In the genomic region with DNA sequence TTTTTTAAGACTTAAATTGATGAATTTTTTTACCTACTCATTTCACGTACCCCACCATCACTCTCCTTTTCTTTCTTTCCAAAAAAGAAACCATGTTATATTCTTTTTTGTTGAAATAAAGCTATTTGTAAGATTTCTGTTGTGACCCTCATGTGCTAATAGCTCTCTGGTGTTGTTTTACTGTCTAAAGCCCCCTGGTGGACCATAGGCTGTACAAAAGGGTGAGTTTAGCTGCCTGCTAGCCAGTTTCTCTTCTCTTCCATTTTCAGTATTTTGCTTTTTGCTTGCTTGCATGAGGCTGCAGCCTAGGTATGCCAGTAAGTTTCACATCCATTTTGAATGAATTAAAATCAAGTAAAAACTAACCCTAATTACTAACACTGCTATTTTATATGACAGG, we compare ENCODE assay signal across 13 cellular contexts. TPM values are rescaled to one million over a fixed set of nuclear protein-coding genes. Genes with fewer than 3 reads are reported as not detected.
DNase-seq lines count a peak whose midpoint lies in the region; ATAC-seq, FAIRE-seq and TF ChIP-seq lines count a peak whose summit lies in the region.
"Had no signal": no experiment of that assay in that cellular context is flagged by ENCODE, and none has a peak within 500 bp of the region (broad histone marks: within the 10 kb centered on the region; RNA-seq: fewer than 3 reads in every experiment).

No MANE protein-coding gene starts in this region.

- no peak overlapping the region for H3K4me2 ChIP-seq in A549

- in situ Hi-C loops in Panc1 (cut with HindIII; ENCODE audit: low pct_unique_long_range_greater_than_20kb, low sequenced_read_pairs): no loop called here
- in situ Hi-C loops in transverse colon (cut with MboI; ENCODE audit: low pct_ligation_motif_present in 1 of 4, low pct_unique_long_range_greater_than_20kb in 1 of 4, low sequenced_read_pairs in 3 of 4): no loop called here

- CTCF ChIA-PET in A549 (lab: Yijun Ruan, JAX): interaction anchor here (0.8 to 11.5 kb wide), 6 partner anchors 10 to 88 kb away, joined by 3 to 410 read pairs (median 23); no protein-coding TSS in a partner anchor
- CTCF ChIA-PET in Panc1 (lab: Charles Lee): interaction anchor here (0.6 to 5.3 kb wide), 3 partner anchors 35 to 88 kb away, joined by 3 to 135 read pairs (median 13); no protein-coding TSS in a partner anchor

- H3K36me3 ChIP-seq in Panc1 (ENCODE audit: control insufficient read depth, insufficient read depth, low read length) (no peaks in the 10 kb centered on the region), transverse colon (no peaks in the 10 kb centered on the region)
- H3K36me3 ChIP-seq: esophagus squamous epithelium had no signal

- no peaks in the 10 kb centered on the region for H3K27me3 ChIP-seq in Panc1 (ENCODE audit: control insufficient read depth, insufficient read depth, low read length)
- H3K27me3 ChIP-seq in transverse colon: no peaks in the 10 kb centered on the region
- H3K27me3 ChIP-seq: esophagus squamous epithelium had no signal

- TF ChIP-seq CTCF in A549 (IDR thresholded peaks at IDR 0.05) (no peak), GM12872 (IDR thresholded peaks at IDR 0.05; ENCODE audit: insufficient read depth, low read depth, low read length) (peak; percentile 39; the same call in 2 of the 3 replicates), Panc1 (IDR thresholded peaks at IDR 0.05) (peak; percentile 45), epithelial cell of esophagus (IDR thresholded peaks at IDR 0.05; ENCODE audit: insufficient read depth, low read depth, low read length, missing control alignments) (peak; percentile 13), transverse colon (IDR thresholded peaks at IDR 0.05) (no peak)

- BruUV-seq in Panc1 (replicated peaks; lab: Mats Ljungman, UMichigan): no TSS peak

- TF ChIP-seq EP300 in A549 (IDR thresholded peaks at IDR 0.05) (no peak), transverse colon (IDR thresholded peaks at IDR 0.05; ENCODE audit: low read depth) (no peak)

- peak in 1 of 2 experiments; percentile 19; a peak in 1 of 5 replicates for TF ChIP-seq RAD21 in A549 (conservative IDR thresholded peaks at IDR 0.05 in 1 of 2, IDR thresholded peaks at IDR 0.05 in 1 of 2)

- ATAC-seq in A549 (peak; percentile 56 to 82; a peak in 3 of 6 replicates), Panc1 (peak; percentile 70; the same call in 1 of the 2 replicates), left lobe of liver (no peak), GM18502 (IDR thresholded peaks at IDR 0.05; ENCODE audit: poor library complexity, unreplicated experiment) (no peak), esophagus mucosa (no peak)
- ATAC-seq: natural killer cell treated with Interleukin-12 subunit alpha and Interleukin-12 subunit beta and Interleukin-15 and Interleukin-18, amount 100 ng/mL, for 72 hours had no signal

- peak in 1 of 2 experiments; percentile 17 for DNase-seq in A549 (ENCODE audit: low read depth in 1 of 2, low spot score in 1 of 2)
- DNase-seq in Panc1 (ENCODE audit: low read depth, low spot score): no peak
- no peak for DNase-seq in epithelial cell of esophagus (ENCODE audit: low read depth)
- DNase-seq in left lobe of liver (ENCODE audit: low spot score): no peak
- DNase-seq in transverse colon: no peak
- DNase-seq: activated effector memory CD4-positive, alpha-beta T cell treated with Interleukin-2 at 50 U/mL for 16 hours; esophagus squamous epithelium; NCI-H2081 treated with DMSO at 0.1 percent for 48 hours; T-helper 9 cell had no signal

- no peak for FAIRE-seq in A549 (lab: Jason Lieb, UNC)

- H3K4me1 ChIP-seq in A549: no peaks in the 10 kb centered on the region
- H3K4me1 ChIP-seq in Panc1 (ENCODE audit: control insufficient read depth, insufficient read depth, low read length): peaks cover 3% of the 10 kb centered on the region; the same call in 1 of the 2 replicates
- H3K4me1 ChIP-seq in transverse colon: peaks cover 0 to 11% (median 3%) of the 10 kb centered on the region in 4 donors

- 78% methylated on average over 1 of the region's 1 CpG for WGBS in A549 (ENCODE audit: missing lambda C conversion rate)
- WGBS in transverse colon (ENCODE audit: low coverage in 1 of 2), 2 donors: 62 to 96% methylated on average over 1 of the region's 1 CpG

- H3K9me3 ChIP-seq in A549: no peaks in the 10 kb centered on the region
- H3K9me3 ChIP-seq in Panc1 (ENCODE audit: control insufficient read depth, insufficient read depth, low read depth, low read length): no peaks in the 10 kb centered on the region
- no peaks in the 10 kb centered on the region for H3K9me3 ChIP-seq in transverse colon
- H3K9me3 ChIP-seq: esophagus squamous epithelium had no signal

- POLR2A ChIA-PET in A549 (lab: Yijun Ruan, JAX): no interaction called here
- POLR2A ChIA-PET in Panc1 (lab: Charles Lee): interaction anchor here (0.7 kb wide), 1 partner anchor 92 kb away, joined by 7 read pairs; no protein-coding TSS in a partner anchor

- H3K27ac ChIP-seq in A549 (no peak overlapping the region), Panc1 (ENCODE audit: low read length) (no peak overlapping the region), transverse colon (no peak overlapping the region)
- H3K27ac ChIP-seq: esophagus squamous epithelium had no signal

- H3K4me3 ChIP-seq in A549 (no peak overlapping the region), Panc1 (ENCODE audit: low read depth in 2 of 2, low read length in 2 of 2) (no peak overlapping the region), epithelial cell of esophagus (ENCODE audit: low read length) (no peak overlapping the region), transverse colon (no peak overlapping the region)
- H3K4me3 ChIP-seq: esophagus squamous epithelium had no signal

- intact Hi-C loops in Panc1 (cut with micrococcal nuclease; ENCODE audit: unreplicated experiment): no loop called here
- intact Hi-C loops in transverse colon (cut with DNase I; ENCODE audit: low total_unique reads): no loop called here

- TF ChIP-seq POLR2A in A549 (IDR thresholded peaks at IDR 0.05; ENCODE audit: low read length): no peak
- no peak for TF ChIP-seq POLR2A in transverse colon (IDR thresholded peaks at IDR 0.05)

TF ChIP-seq in A549, 52 proteins besides CTCF, POLR2A, EP300 and RAD21:
- no peak for TF ChIP-seq MYC (IDR thresholded peaks at IDR 0.05; ENCODE audit: borderline replicate concordance, low read length)
- TF ChIP-seq FOXS1 (CRISPR knock-in tag; IDR thresholded peaks at IDR 0.05): no peak
- no peak for TF ChIP-seq CEBPB (IDR thresholded peaks at IDR 0.05)
- TF ChIP-seq NFE2L2 (conservative IDR thresholded peaks at IDR 0.05; ENCODE audit: low read length): no peak
- no peak for TF ChIP-seq CHD4 (IDR thresholded peaks at IDR 0.05; ENCODE audit: borderline replicate concordance)
- TF ChIP-seq ZSCAN20 (CRISPR knock-in tag; IDR thresholded peaks at IDR 0.05): no peak
- TF ChIP-seq SMC3 (IDR thresholded peaks at IDR 0.05): 0 out of 3 replicates have a peak, but pooled peaks have one; percentile 15
- no peak for TF ChIP-seq RARB (CRISPR knock-in tag; IDR thresholded peaks at IDR 0.05)
TF ChIP-seq in A549: peak in this region for 1.

RNA-seq across cellular contexts. Expression of a gene that starts 15.6 kb away (rescaled TPM):
- polyA plus RNA-seq in A549 (2011; rRNA removed): 79.3 and 85.7 TPM in 2 replicates
- polyA plus RNA-seq in A549 (2012; cell fraction: cytosol; rRNA removed): 36.7 and 43.1 TPM in 2 replicates
- polyA plus RNA-seq in A549 (2012; cell fraction: nucleus; rRNA removed): 9.7 and 17.7 TPM in 2 replicates
- 63.6 to 66.9 TPM (median 65.1 TPM) in 3 replicates for polyA plus RNA-seq in A549 (2017; fragmentation: RNase III; extraction: RNeasy Plus Mini Kit Qiagen cat#74134 plus additional on column Dnase treatment)
- polyA minus RNA-seq in A549 (2011; rRNA and poly(A)+ RNA removed): 29.8 and 32.9 TPM in 2 replicates
- 106 TPM for total RNA-seq in Panc1 (2021; ENCODE audit: unreplicated experiment)
- 59.8 TPM for polyA plus RNA-seq in Panc1 (2012; ENCODE audit: insufficient read length)
- 31.8 TPM for total RNA-seq in left lobe of liver
- 10 to 100 TPM; 81.1 to 91.8 (median 85.5) TPM for total RNA-seq in transverse colon
- total RNA-seq in esophagus mucosa: 76.0 TPM

RNA-seq across cellular contexts. Expression of a gene that starts 28.6 kb away (rescaled TPM):
- 3.7 and 3.9 TPM in 2 replicates for polyA plus RNA-seq in A549 (2011; rRNA removed)
- polyA plus RNA-seq in A549 (2012; cell fraction: cytosol; rRNA removed): 1.5 TPM in 2 replicates
- 1.9 and 2.3 TPM in 2 replicates for polyA plus RNA-seq in A549 (2012; cell fraction: nucleus; rRNA removed)
- 1.3 to 1.9 TPM (median 1.6 TPM) in 3 replicates for polyA plus RNA-seq in A549 (2017; fragmentation: RNase III; extraction: RNeasy Plus Mini Kit Qiagen cat#74134 plus additional on column Dnase treatment)
- polyA minus RNA-seq in A549 (2011; rRNA and poly(A)+ RNA removed): 3.6 and 5.0 TPM in 2 replicates
- total RNA-seq in Panc1 (2021; ENCODE audit: unreplicated experiment): 17.0 TPM
- 5.0 TPM for polyA plus RNA-seq in Panc1 (2012; ENCODE audit: insufficient read length)
- total RNA-seq in left lobe of liver: 24.3 TPM
- total RNA-seq in transverse colon: 10 to 100 TPM in 3 of 4 donors, 1 to 10 TPM in 1; 3.8 to 23.9 (median 12.9) TPM
- total RNA-seq in esophagus mucosa: 12.5 TPM

Comparison
In these comparisons a context has a peak if more than half of its experiments do, and no peak if none do; other contexts are left out.
1. ATAC-seq: peak in A549 (2 of 2) and Panc1 (single experiment); none in left lobe of liver (single experiment), GM18502 (single experiment) and esophagus mucosa (single experiment).
2. CTCF ChIP-seq: peak in GM12872 (single experiment), Panc1 (single experiment) and epithelial cell of esophagus (single experiment); none in A549 (single experiment) and transverse colon (0 of 5).